In the genomic region with DNA sequence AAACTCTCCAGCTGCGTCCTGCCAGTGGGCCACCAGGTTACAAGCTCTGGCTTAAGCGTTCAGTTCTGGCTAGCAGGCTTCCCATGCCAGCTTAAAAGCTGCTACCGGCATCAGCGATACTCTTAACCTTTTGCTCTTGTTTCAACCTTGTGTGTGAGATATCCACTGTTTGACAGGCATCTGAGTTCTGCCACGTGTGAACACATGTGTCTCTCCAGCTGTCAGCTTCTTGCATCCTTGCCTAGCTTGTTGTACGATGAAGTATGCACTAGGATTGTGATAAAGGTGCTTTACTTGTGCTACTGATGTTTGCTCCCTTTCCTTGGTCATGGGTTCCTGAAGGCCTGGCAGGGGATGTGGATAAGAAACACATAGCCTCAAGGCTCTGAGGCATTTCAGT, we compare ENCODE assay signal across 15 cellular contexts.
"Had no signal": no experiment of that assay in that cellular context is flagged by ENCODE, and none has a peak within 500 bp of the region (broad histone marks: within the 10 kb centered on the region; RNA-seq: fewer than 3 reads in every experiment).

No MANE protein-coding gene starts in this region.

- ATAC-seq: effector memory CD8-positive, alpha-beta T cell; foreskin keratinocyte; left cardiac atrium; left ventricle myocardium superior; natural killer cell treated with Interleukin-12 subunit alpha and Interleukin-12 subunit beta and Interleukin-15 and Interleukin-18, amount 100 ng/mL, for 72 hours had no signal

- DNase-seq: effector memory CD8-positive, alpha-beta T cell; esophagus squamous epithelium; foreskin keratinocyte; kidney; left cardiac atrium; left ventricle myocardium superior; mesenchymal stem cell; midbrain; occipital lobe; sigmoid colon; stimulated activated naive CD4-positive, alpha-beta T cell; stomach; substantia nigra; transverse colon had no signal
